ENCODE assay signal across 8 cellular contexts in genomic region chr1:235253219-235253640, GRCh38.
DNase-seq lines count a peak whose midpoint lies in the region; ATAC-seq and TF ChIP-seq lines count a peak whose summit lies in the region.

No MANE protein-coding gene starts in this region.

- H3K36me3 ChIP-seq in tibial artery = peaks cover 0 to 26% (median 5%) of the 10 kb centered on the region in 3 donors

- H3K4me1 ChIP-seq in tibial artery = peaks cover 0 to 7% (median 2%) of the 10 kb centered on the region in 4 donors

- ATAC-seq in GM19043 (IDR thresholded peaks at IDR 0.05; ENCODE audit: low read depth, unreplicated experiment) = peak; percentile 78

- peak; percentile 60 for DNase-seq in AG20443 (ENCODE audit: low spot score)
- DNase-seq in HuH-7 (ENCODE audit: low spot score) = peak; percentile 20
- peak; percentile 87 for DNase-seq in OCI-M1 (lab: John Stamatoyannopoulos, UW)
- DNase-seq in activated T-cell treated with anti-CD3 and anti-CD28 coated beads, Interleukin-2, amount 50 U/mL, for 48 hours = peak; percentile 57 to 69
- peak; percentile 81 for DNase-seq in fibroblast of the aortic adventitia (ENCODE audit: low read depth)
- peak in 42 of 56 donors; percentile 0 to 72 (median 26) for DNase-seq in nucleus accumbens (lab: John Stamatoyannopoulos, UW)
- peak in 1 of 2 donors; percentile 43 for DNase-seq in tibial artery

- H3K9me3 ChIP-seq in tibial artery = no peaks in the 10 kb centered on the region

- intact Hi-C loops in tibial artery (cut with DNase I; ENCODE audit: low total_unique reads) = loop anchor here (2.0 to 10.0 kb wide), 2 partner anchors 72 to 162 kb away; partner anchors contain the start of genes ARID4B and GGPS1

- H3K4me3 ChIP-seq in fibroblast of the aortic adventitia (ENCODE audit: low read depth, low read length) = no peak overlapping the region
- no peak overlapping the region for H3K4me3 ChIP-seq in tibial artery

- no peaks in the 10 kb centered on the region for H3K27me3 ChIP-seq in tibial artery

- TF ChIP-seq CTCF in fibroblast of the aortic adventitia (IDR thresholded peaks at IDR 0.05; ENCODE audit: insufficient read depth, low read length) (peak; percentile 95), tibial artery (IDR thresholded peaks at IDR 0.05) (peak; percentile 72 to 82)

- H3K27ac ChIP-seq in tibial artery = no peak overlapping the region
